ENCODE assay signal across 12 cellular contexts in genomic region chr15:77059761-77060345, GRCh38. TPM values are rescaled to one million over a fixed set of nuclear protein-coding genes. Genes with fewer than 3 reads are reported as not detected.
DNase-seq lines count a peak whose midpoint lies in the region; ATAC-seq, FAIRE-seq and TF ChIP-seq lines count a peak whose summit lies in the region.
"Had no signal": no experiment of that assay in that cellular context is flagged by ENCODE, and none has a peak within 500 bp of the region (broad histone marks: within the 10 kb centered on the region; RNA-seq: fewer than 3 reads in every experiment).

No MANE protein-coding gene starts in this region.

- H3K4me1 ChIP-seq in OCI-LY1 (ENCODE audit: insufficient read depth, low read length, severe bottlenecking) (peaks cover 29% of the 10 kb centered on the region), mucosa of stomach (ENCODE audit: control insufficient read depth, insufficient read depth, low read length) (peaks cover 47% of the 10 kb centered on the region)

- in situ Hi-C loops in G401 (cut with HindIII; ENCODE audit: low sequenced_read_pairs), result no loop called here

- ATAC-seq in GM21717 (IDR thresholded peaks at IDR 0.05; ENCODE audit: unreplicated experiment), result peak; percentile 64
- ATAC-seq in HG03457 (IDR thresholded peaks at IDR 0.05; ENCODE audit: unreplicated experiment), result no peak
- ATAC-seq: HCT116, Panc1 had no signal

- DNase-seq in GM12891 (ENCODE audit: insufficient read length, low spot score) (no peak), NCI-H146 (lab: John Stamatoyannopoulos, UW) (no peak), NCI-H526 (lab: John Stamatoyannopoulos, UW) (no peak), G401 (ENCODE audit: low spot score) (no peak)
- DNase-seq: activated CD4-positive, alpha-beta memory T cell treated with anti-CD3 and anti-CD28 coated beads, Interleukin-2, amount 10 ng/mL, durations not matched to agents 7 days and 5 days; stimulated activated CD8-positive, alpha-beta memory T cell treated with anti-CD3 and anti-CD28 coated beads, Interleukin-4, amount 100 ng/mL, for 48 hours had no signal

- TF ChIP-seq CTCF in OCI-LY1 (IDR thresholded peaks at IDR 0.05; ENCODE audit: low read length), result no peak

- no peaks in the 10 kb centered on the region for H3K27me3 ChIP-seq in OCI-LY1 (ENCODE audit: insufficient read depth, low read length)
- H3K27me3 ChIP-seq in mucosa of stomach (ENCODE audit: control insufficient read depth, insufficient read depth, low read length), result no peaks in the 10 kb centered on the region

- peaks cover 6% of the 10 kb centered on the region; the same call in 1 of the 2 replicates for H3K36me3 ChIP-seq in OCI-LY1 (ENCODE audit: insufficient read depth, low read length)
- no peaks in the 10 kb centered on the region for H3K36me3 ChIP-seq in mucosa of stomach (ENCODE audit: control insufficient read depth, insufficient read depth, low read length)

- H3K27ac ChIP-seq in OCI-LY1 (ENCODE audit: low read depth, low read length, poor library complexity, severe bottlenecking), result no peak overlapping the region

- H3K79me2 ChIP-seq in OCI-LY1 (ENCODE audit: insufficient read depth, low read length), result peaks cover 24% of the 10 kb centered on the region

- H3F3A ChIP-seq in OCI-LY1 (ENCODE audit: insufficient read depth, low read length), result no peaks in the 10 kb centered on the region

- H3K4me2 ChIP-seq in OCI-LY1 (ENCODE audit: low read length), result peak overlapping the region; percentile 18; the same call in 1 of the 2 replicates

- H3K9me3 ChIP-seq in OCI-LY1 (ENCODE audit: low read length) (no peaks in the 10 kb centered on the region), mucosa of stomach (ENCODE audit: control insufficient read depth, low read length) (no peaks in the 10 kb centered on the region)

- peak; percentile 16 for FAIRE-seq in GM12891 (lab: Jason Lieb, UNC)

- H4K20me1 ChIP-seq in OCI-LY1 (ENCODE audit: insufficient read depth, low read length), result no peaks in the 10 kb centered on the region

- no peaks in the 10 kb centered on the region for H3K9me2 ChIP-seq in OCI-LY1 (ENCODE audit: low read depth, low read length)

- no peak for TF ChIP-seq POLR2A in GM12891 (IDR thresholded peaks at IDR 0.05; ENCODE audit: low read depth, low read length)

- H3K9ac ChIP-seq in OCI-LY1 (ENCODE audit: low read length) (no peak overlapping the region; the same call in 1 of the 2 replicates), mucosa of stomach (ENCODE audit: low read length) (peak overlapping the region; percentile 17)

- H2AFZ ChIP-seq in OCI-LY1 (ENCODE audit: low read length), result no peak overlapping the region

- no peak overlapping the region for H3K4me3 ChIP-seq in OCI-LY1 (ENCODE audit: low read depth, low read length, poor library complexity, severe bottlenecking)
- H3K4me3 ChIP-seq in mucosa of stomach (ENCODE audit: low read length), result no peak overlapping the region

TF ChIP-seq in GM12891, 5 proteins besides CTCF, POLR2A, EP300 and RAD21:
- TF ChIP-seq POU2F2 (IDR thresholded peaks at IDR 0.05; ENCODE audit: low read depth, low read length) (no peak), TAF1 (IDR thresholded peaks at IDR 0.05; ENCODE audit: low read depth, low read length) (no peak), SPI1 (IDR thresholded peaks at IDR 0.05; ENCODE audit: low read depth, low read length) (no peak), POLR2AphosphoS5 (IDR thresholded peaks at IDR 0.05; ENCODE audit: low read depth, low read length) (no peak), PAX5 (IDR thresholded peaks at IDR 0.05; ENCODE audit: insufficient read depth, low read length, severe bottlenecking) (no peak)

RNA-seq across cellular contexts. Expression of gene TSPAN3, which starts 11.1 kb away (rescaled TPM):
- polyA plus RNA-seq in GM12891 (2012; ENCODE audit: low read depth, missing spikeins), result 34.5 TPM
- 235 and 245 TPM in 2 replicates for total RNA-seq in G401 (2014; rRNA removed; shearing (Covaris generic))
